14 cellular contexts compared by ENCODE assay signal in genomic region chr2:64338910-64339500, GRCh38.
DNase-seq lines count a peak whose midpoint lies in the region; ATAC-seq and TF ChIP-seq lines count a peak whose summit lies in the region.
"Had no signal": no experiment of that assay in that cellular context is flagged by ENCODE, and none has a peak within 500 bp of the region (broad histone marks: within the 10 kb centered on the region; RNA-seq: fewer than 3 reads in every experiment).

No MANE protein-coding gene starts in this region.

- DNase-seq in NCI-H187 (lab: John Stamatoyannopoulos, UW): peak; percentile 29 to 62
- DNase-seq in NCI-H187 treated with DMSO at 0.1 percent for 48 hours (lab: John Stamatoyannopoulos, UW): no peak
- peak; percentile 50 for DNase-seq in activated naive CD8-positive, alpha-beta T cell treated with anti-CD3 and anti-CD28 coated beads, Interleukin-2, amount 50 U/mL, for 24 hours
- DNase-seq in non-pigmented ciliary epithelial cell (ENCODE audit: low read depth): peak; percentile 48
- DNase-seq in dermis blood vessel endothelial cell: no peak
- no peak for DNase-seq in NCI-H1930 (lab: John Stamatoyannopoulos, UW)
- DNase-seq: DMS79 treated with DMSO at 0.1 percent for 48 hours, foreskin melanocyte, sigmoid colon had no signal

- H3K36me3 ChIP-seq in KMS-11 (ENCODE audit: insufficient read depth): no peaks in the 10 kb centered on the region
- H3K36me3 ChIP-seq: cardiac muscle cell, sigmoid colon had no signal

- H3K4me1 ChIP-seq in KMS-11 (ENCODE audit: low read depth, poor library complexity, severe bottlenecking): peaks cover 27% of the 10 kb centered on the region
- H3K4me1 ChIP-seq: A549, sigmoid colon had no signal

- no peaks in the 10 kb centered on the region for H3K9me3 Mint-ChIP-seq in activated naive CD8-positive, alpha-beta T cell treated with anti-CD3 and anti-CD28 coated beads, Interleukin-2, amount 50 U/mL, for 24 hours
- no peaks in the 10 kb centered on the region for H3K9me3 Mint-ChIP-seq in stimulated activated memory B cell treated with anti-CD40 and anti-IgM and Interleukin-4, amounts not matched to agents 10 μg/mL and 1 μg/mL and 100 μg/mL, for 72 hours
- H3K9me3 Mint-ChIP-seq: stimulated activated naive CD8-positive, alpha-beta T cell treated with anti-CD3 and anti-CD28 coated beads, Interleukin-15, Interleukin-2, amounts not matched to agents 100 ng/mL and 50 ng/mL, for 24 hours had no signal

- no peak for TF ChIP-seq CTCF in KMS-11 (conservative IDR thresholded peaks at IDR 0.05; ENCODE audit: low read depth, low read length)

- peak overlapping the region; percentile 42 for H3K4me3 ChIP-seq in KMS-11 (IDR thresholded peaks at IDR 0.05; ENCODE audit: insufficient read depth, low read depth, low read length)
- H3K4me3 ChIP-seq: A549, cardiac muscle cell, sigmoid colon had no signal

- H3K4me3 Mint-ChIP-seq in activated naive CD8-positive, alpha-beta T cell treated with anti-CD3 and anti-CD28 coated beads, Interleukin-2, amount 50 U/mL, for 24 hours: no peak overlapping the region
- no peak overlapping the region for H3K4me3 Mint-ChIP-seq in stimulated activated memory B cell treated with anti-CD40 and anti-IgM and Interleukin-4, amounts not matched to agents 10 μg/mL and 1 μg/mL and 100 μg/mL, for 72 hours
- H3K4me3 Mint-ChIP-seq: stimulated activated naive CD8-positive, alpha-beta T cell treated with anti-CD3 and anti-CD28 coated beads, Interleukin-15, Interleukin-2, amounts not matched to agents 100 ng/mL and 50 ng/mL, for 24 hours had no signal

- H3K36me3 Mint-ChIP-seq in activated naive CD8-positive, alpha-beta T cell treated with anti-CD3 and anti-CD28 coated beads, Interleukin-2, amount 50 U/mL, for 24 hours (ENCODE audit: low read depth): no peaks in the 10 kb centered on the region
- no peaks in the 10 kb centered on the region for H3K36me3 Mint-ChIP-seq in stimulated activated memory B cell treated with anti-CD40 and anti-IgM and Interleukin-4, amounts not matched to agents 10 μg/mL and 1 μg/mL and 100 μg/mL, for 72 hours

- H3K27me3 Mint-ChIP-seq in activated naive CD8-positive, alpha-beta T cell treated with anti-CD3 and anti-CD28 coated beads, Interleukin-2, amount 50 U/mL, for 24 hours: no peaks in the 10 kb centered on the region
- peaks cover 27% of the 10 kb centered on the region for H3K27me3 Mint-ChIP-seq in stimulated activated memory B cell treated with anti-CD40 and anti-IgM and Interleukin-4, amounts not matched to agents 10 μg/mL and 1 μg/mL and 100 μg/mL, for 72 hours
- H3K27me3 Mint-ChIP-seq: stimulated activated naive CD8-positive, alpha-beta T cell treated with anti-CD3 and anti-CD28 coated beads, Interleukin-15, Interleukin-2, amounts not matched to agents 100 ng/mL and 50 ng/mL, for 24 hours had no signal

- ATAC-seq in activated naive CD8-positive, alpha-beta T cell treated with anti-CD3 and anti-CD28 coated beads, Interleukin-2, amount 50 U/mL, for 24 hours: peak; percentile 93
- ATAC-seq in stimulated activated memory B cell treated with anti-CD40 and anti-IgM and Interleukin-4, amounts not matched to agents 10 μg/mL and 1 μg/mL and 100 μg/mL, for 72 hours: no peak
- ATAC-seq: A549 had no signal

- H3K27ac Mint-ChIP-seq in activated naive CD8-positive, alpha-beta T cell treated with anti-CD3 and anti-CD28 coated beads, Interleukin-2, amount 50 U/mL, for 24 hours: no peak overlapping the region
- H3K27ac Mint-ChIP-seq in stimulated activated memory B cell treated with anti-CD40 and anti-IgM and Interleukin-4, amounts not matched to agents 10 μg/mL and 1 μg/mL and 100 μg/mL, for 72 hours: no peak overlapping the region
- H3K27ac Mint-ChIP-seq: stimulated activated naive CD8-positive, alpha-beta T cell treated with anti-CD3 and anti-CD28 coated beads, Interleukin-15, Interleukin-2, amounts not matched to agents 100 ng/mL and 50 ng/mL, for 24 hours had no signal

- peak overlapping the region; percentile 61 for H3K4me2 ChIP-seq in KMS-11
- H3K4me2 ChIP-seq: A549 had no signal

- H2AFZ ChIP-seq in KMS-11 (ENCODE audit: low read depth): peak overlapping the region; percentile 14

- H3K4me1 Mint-ChIP-seq in activated naive CD8-positive, alpha-beta T cell treated with anti-CD3 and anti-CD28 coated beads, Interleukin-2, amount 50 U/mL, for 24 hours: peaks cover 9% of the 10 kb centered on the region
- peaks cover 7% of the 10 kb centered on the region for H3K4me1 Mint-ChIP-seq in stimulated activated memory B cell treated with anti-CD40 and anti-IgM and Interleukin-4, amounts not matched to agents 10 μg/mL and 1 μg/mL and 100 μg/mL, for 72 hours

- peak overlapping the region; percentile 29; the same call in 1 of the 2 replicates for H3K27ac ChIP-seq in KMS-11
- H3K27ac ChIP-seq: A549, cardiac muscle cell, sigmoid colon had no signal

- H3K9ac ChIP-seq in KMS-11: peak overlapping the region; percentile 17; the same call in 1 of the 2 replicates

- no peaks in the 10 kb centered on the region for H3K27me3 ChIP-seq in KMS-11 (ENCODE audit: insufficient read depth, low read depth)
- H3K27me3 ChIP-seq: sigmoid colon had no signal

- H3K79me2 ChIP-seq in KMS-11 (ENCODE audit: insufficient read depth, low read depth): no peaks in the 10 kb centered on the region

- H4K20me1 ChIP-seq in KMS-11 (ENCODE audit: insufficient read depth): no peaks in the 10 kb centered on the region

Comparison
In these comparisons a context has a peak if more than half of its experiments do, and no peak if none do; other contexts are left out.
1. DNase-seq: peak in NCI-H187 (2 of 2), activated naive CD8-positive, alpha-beta T cell treated with anti-CD3 and anti-CD28 coated beads, Interleukin-2, amount 50 U/mL, for 24 hours (single experiment) and non-pigmented ciliary epithelial cell (single experiment); none in NCI-H187 treated with DMSO at 0.1 percent for 48 hours (single experiment), dermis blood vessel endothelial cell (single experiment) and NCI-H1930 (0 of 2).